8 cellular contexts compared by ENCODE assay signal in the genomic region with DNA sequence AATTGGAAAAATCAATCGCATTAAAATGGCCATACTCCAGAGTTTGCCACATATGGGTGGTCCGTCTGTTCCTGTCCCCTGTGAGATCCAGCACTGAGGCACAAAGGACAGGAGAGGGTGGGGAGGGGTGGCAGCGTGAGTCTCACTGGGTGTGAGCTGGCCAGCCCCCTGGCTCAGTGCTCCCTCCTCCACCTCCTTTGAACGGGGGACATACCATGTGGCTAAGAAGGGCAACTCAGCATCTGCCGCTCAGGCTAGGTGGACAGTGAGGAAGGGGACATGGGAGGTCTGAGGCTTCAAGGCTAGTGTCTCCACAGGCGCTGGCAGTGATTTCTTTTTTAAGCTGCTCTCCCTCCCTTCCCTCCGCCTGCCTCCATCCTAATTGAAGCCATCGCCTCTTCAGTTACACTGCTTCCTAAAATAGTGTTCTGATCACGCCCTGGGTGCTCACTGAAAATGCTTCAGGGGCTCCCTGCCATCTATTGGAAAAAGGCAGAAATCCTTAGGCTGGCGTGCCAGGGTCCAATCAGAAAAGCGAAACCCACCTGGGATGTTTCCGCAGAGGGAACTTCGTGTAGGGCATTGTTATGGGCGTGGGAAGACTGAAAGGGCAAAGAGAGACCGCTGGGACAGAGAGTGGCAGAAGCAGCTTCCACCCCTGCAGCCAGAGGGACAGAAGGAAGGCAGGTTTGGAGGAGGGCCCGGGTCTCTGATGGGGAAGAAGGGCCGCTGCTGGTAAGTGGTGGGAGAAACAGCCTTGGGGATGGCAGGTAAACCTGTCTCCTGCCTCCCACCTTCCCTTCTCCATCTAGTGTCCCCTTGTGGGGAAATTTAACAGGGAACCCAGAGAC.
DNase-seq lines count a peak whose midpoint lies in the region; TF ChIP-seq lines count a peak whose summit lies in the region.
"Not testable (repeated sequence)": the region's sequence is repeated elsewhere in the genome, so short reads cannot be mapped to it uniquely, and the experiment has no call there.

No MANE protein-coding gene starts in this region.

- H3K27me3 Mint-ChIP-seq in neural progenitor cell (ENCODE audit: insufficient read depth, low read depth): not testable (repeated sequence)

- peak overlapping the region; percentile 68 for H3K27ac Mint-ChIP-seq in neural progenitor cell

- POLR2A ChIA-PET in HEK293T (lab: Yijun Ruan, JAX): not testable (repeated sequence)

- peaks cover 28% of the 10 kb centered on the region for H3K4me1 Mint-ChIP-seq in neural progenitor cell

- not testable (repeated sequence) for H3K79me2 ChIP-seq in neural progenitor cell (ENCODE audit: low read depth)

- not testable (repeated sequence) for H3K9me3 ChIP-seq in NT2/D1 (ENCODE audit: insufficient read depth, low read length); cardiac muscle cell (ENCODE audit: low read depth); neural progenitor cell (ENCODE audit: low read depth); skeletal muscle tissue (ENCODE audit: control insufficient read depth in 3 of 3, low read length in 3 of 3)

- not testable (repeated sequence) for H3K4me1 ChIP-seq in NT2/D1 (ENCODE audit: insufficient read depth, insufficient read length)
- peaks cover 12% of the 10 kb centered on the region for H3K4me1 ChIP-seq in cardiac muscle cell (ENCODE audit: low read depth)
- H3K4me1 ChIP-seq in neural progenitor cell: peaks cover 33% of the 10 kb centered on the region
- peaks cover 0 to 11% (median 10%) of the 10 kb centered on the region in 3 donors for H3K4me1 ChIP-seq in skeletal muscle tissue (ENCODE audit: control insufficient read depth in 3 of 3, insufficient read depth in 3 of 3, low read length in 3 of 3)

- not testable (repeated sequence) for H4K20me1 ChIP-seq in neural progenitor cell (ENCODE audit: low read depth)

- H3K27ac ChIP-seq in cardiac muscle cell: peak overlapping the region; percentile 79
- peak overlapping the region; percentile 93 for H3K27ac ChIP-seq in neural progenitor cell
- H3K27ac ChIP-seq in skeletal muscle tissue (ENCODE audit: low read depth, low read length): peak overlapping the region; percentile 62

- H3K9me3 Mint-ChIP-seq in neural progenitor cell: not testable (repeated sequence)

- not testable (repeated sequence) for H3K27me3 ChIP-seq in NT2/D1 (ENCODE audit: insufficient read depth, insufficient read length); cardiac muscle cell; neural progenitor cell; skeletal muscle tissue (ENCODE audit: control insufficient read depth in 3 of 3, insufficient read depth in 3 of 3, low read length in 3 of 3)

- H3K36me3 ChIP-seq in NT2/D1 (ENCODE audit: insufficient read depth, insufficient read length, low read length); cardiac muscle cell; neural progenitor cell; skeletal muscle tissue (ENCODE audit: control insufficient read depth in 3 of 3, insufficient read depth in 3 of 3, low read length in 3 of 3): not testable (repeated sequence)

- H3K36me3 Mint-ChIP-seq in neural progenitor cell: not testable (repeated sequence)

- H3K9ac ChIP-seq in NT2/D1 (ENCODE audit: insufficient read length, low read depth) (peak overlapping the region; percentile 50), skeletal muscle tissue (ENCODE audit: low read depth in 1 of 3, low read length in 3 of 3) (peak overlapping the region; percentile 33 to 83 (median 65))
- H3K9ac ChIP-seq in neural progenitor cell: not testable (repeated sequence)

- DNase-seq in ELF-1 (ENCODE audit: low read depth, low spot score) (peak; percentile 34), HEK293T (ENCODE audit: extremely low spot score) (peak; percentile 2), ecto neural progenitor cell (ENCODE audit: low spot score) (peak; percentile 58), cardiac muscle cell (ENCODE audit: low read depth in 1 of 2, low spot score in 1 of 2) (peak in 1 of 2 donors; percentile 9), iPS-NIHi11 (ENCODE audit: low spot score) (peak; percentile 1), neural progenitor cell (ENCODE audit: low spot score) (peak; percentile 31)
- DNase-seq in NT2/D1 (ENCODE audit: low read depth, low spot score): not testable (repeated sequence)

- H2AFZ ChIP-seq in neural progenitor cell (replicated peaks): not testable (repeated sequence)

- H3K4me3 Mint-ChIP-seq in neural progenitor cell: peak overlapping the region; percentile 26

- H3F3A ChIP-seq in neural progenitor cell (ENCODE audit: low read depth): peaks cover 35% of the 10 kb centered on the region

- CTCF ChIA-PET in HEK293T (lab: Yijun Ruan, JAX): not testable (repeated sequence)

- not testable (repeated sequence) for H3K4me3 ChIP-seq in NT2/D1 (ENCODE audit: insufficient read length, low read depth); cardiac muscle cell; neural progenitor cell
- peak overlapping the region; percentile 33 to 71 (median 64) for H3K4me3 ChIP-seq in skeletal muscle tissue (ENCODE audit: low read length in 3 of 3)

- not testable (repeated sequence) for TF ChIP-seq CTCF in cardiac muscle cell (IDR thresholded peaks at IDR 0.05; ENCODE audit: low read depth, low read length); neural progenitor cell (IDR thresholded peaks at IDR 0.05)

- H3K4me2 ChIP-seq in neural progenitor cell: peak overlapping the region; percentile 68
